In the genomic region with DNA sequence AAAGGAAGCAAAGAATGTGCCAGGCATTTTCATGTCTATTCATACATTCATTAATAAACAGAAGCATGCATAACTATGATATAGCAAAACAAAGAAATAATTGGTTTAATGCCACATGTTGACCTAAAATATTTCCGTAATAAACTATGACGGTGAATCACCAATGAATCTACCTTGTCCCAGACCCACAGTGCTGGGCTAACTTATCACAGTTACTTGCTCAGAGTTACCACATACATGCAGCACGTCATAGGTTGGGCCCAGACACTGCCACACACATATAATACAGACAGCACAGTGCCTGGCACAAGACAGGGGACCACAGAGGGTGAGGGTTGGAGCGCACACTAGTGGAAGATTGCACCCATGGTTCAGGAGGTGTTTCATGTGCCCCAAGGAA, we compare ENCODE assay signal across 11 cellular contexts.
DNase-seq lines count a peak whose midpoint lies in the region; ATAC-seq and TF ChIP-seq lines count a peak whose summit lies in the region.
"Had no signal": no experiment of that assay in that cellular context is flagged by ENCODE, and none has a peak within 500 bp of the region (broad histone marks: within the 10 kb centered on the region; RNA-seq: fewer than 3 reads in every experiment).

No MANE protein-coding gene starts in this region.

- H3K9me3 Mint-ChIP-seq in stimulated activated effector memory CD8-positive, alpha-beta T cell treated with anti-CD3 and anti-CD28 coated beads, Interleukin-12 subunit alpha, Interleukin-12 subunit beta, amount 100 ng/mL, for 72 hours: no peaks in the 10 kb centered on the region
- H3K9me3 Mint-ChIP-seq: CD4-positive, alpha-beta T cell had no signal

- H3K9me2 ChIP-seq in OCI-LY1 (ENCODE audit: low read depth, low read length): no peaks in the 10 kb centered on the region

- H3F3A ChIP-seq in OCI-LY1 (ENCODE audit: insufficient read depth, low read length): 0 out of 2 replicates have a peak, but pooled peaks cover 3% of the 10 kb centered on the region

- no peaks in the 10 kb centered on the region for H3K4me1 Mint-ChIP-seq in stimulated activated effector memory CD8-positive, alpha-beta T cell treated with anti-CD3 and anti-CD28 coated beads, Interleukin-12 subunit alpha, Interleukin-12 subunit beta, amount 100 ng/mL, for 72 hours
- H3K4me1 Mint-ChIP-seq: B cell had no signal

- ATAC-seq in stimulated activated effector memory CD8-positive, alpha-beta T cell treated with anti-CD3 and anti-CD28 coated beads, Interleukin-12 subunit alpha, Interleukin-12 subunit beta, amount 100 ng/mL, for 72 hours: no peak
- ATAC-seq in HG02840 (IDR thresholded peaks at IDR 0.05; ENCODE audit: low FRiP score, unreplicated experiment): no peak

- peak overlapping the region; percentile 11 for H3K27ac ChIP-seq in OCI-LY1 (ENCODE audit: low read depth, low read length, poor library complexity, severe bottlenecking)

- peak overlapping the region; percentile 48 for H3K27ac Mint-ChIP-seq in stimulated activated effector memory CD8-positive, alpha-beta T cell treated with anti-CD3 and anti-CD28 coated beads, Interleukin-12 subunit alpha, Interleukin-12 subunit beta, amount 100 ng/mL, for 72 hours
- H3K27ac Mint-ChIP-seq: B cell; CD4-positive, alpha-beta T cell had no signal

- H3K4me3 Mint-ChIP-seq in stimulated activated effector memory CD8-positive, alpha-beta T cell treated with anti-CD3 and anti-CD28 coated beads, Interleukin-12 subunit alpha, Interleukin-12 subunit beta, amount 100 ng/mL, for 72 hours: no peak overlapping the region
- H3K4me3 Mint-ChIP-seq: B cell; CD4-positive, alpha-beta T cell had no signal

- H3K4me2 ChIP-seq in OCI-LY1 (ENCODE audit: low read length): no peak overlapping the region

- peak; percentile 29 for DNase-seq in HCEC 1CT
- DNase-seq in epithelial cell of esophagus (ENCODE audit: low read depth): peak; percentile 15
- no peak for DNase-seq in stimulated activated effector memory CD8-positive, alpha-beta T cell treated with anti-CD3 and anti-CD28 coated beads, Interleukin-12 subunit alpha, Interleukin-12 subunit beta, amount 100 ng/mL, for 72 hours (ENCODE audit: low spot score in 2 of 2)
- DNase-seq in stimulated activated CD4-positive, alpha-beta T cell treated with anti-CD3 and anti-CD28 coated beads, Interleukin-12 subunit alpha, Interleukin-12 subunit beta, amount 100 ng/mL, for 4 hours: no peak
- DNase-seq in foreskin melanocyte: no peak
- DNase-seq: DMS79 had no signal

- no peak overlapping the region for H3K9ac ChIP-seq in OCI-LY1 (ENCODE audit: low read length)

- no peaks in the 10 kb centered on the region for H3K79me2 ChIP-seq in OCI-LY1 (ENCODE audit: insufficient read depth, low read length)

- H3K36me3 ChIP-seq in OCI-LY1 (ENCODE audit: insufficient read depth, low read length): peaks cover 93% of the 10 kb centered on the region
- H3K36me3 ChIP-seq: HAP-1 had no signal

- H3K4me1 ChIP-seq in OCI-LY1 (ENCODE audit: insufficient read depth, low read length, severe bottlenecking): no peaks in the 10 kb centered on the region
- H3K4me1 ChIP-seq: HAP-1 had no signal

- H4K20me1 ChIP-seq in OCI-LY1 (ENCODE audit: insufficient read depth, low read length): no peaks in the 10 kb centered on the region

- TF ChIP-seq CTCF in OCI-LY1 (IDR thresholded peaks at IDR 0.05; ENCODE audit: low read length) (no peak), epithelial cell of esophagus (IDR thresholded peaks at IDR 0.05; ENCODE audit: insufficient read depth, low read depth, low read length, missing control alignments) (no peak)

- H3K9me3 ChIP-seq in OCI-LY1 (ENCODE audit: low read length): no peaks in the 10 kb centered on the region
- H3K9me3 ChIP-seq: HAP-1 had no signal

- no peak overlapping the region for H2AFZ ChIP-seq in OCI-LY1 (ENCODE audit: low read length)

- peaks cover 17% of the 10 kb centered on the region for H3K36me3 Mint-ChIP-seq in stimulated activated effector memory CD8-positive, alpha-beta T cell treated with anti-CD3 and anti-CD28 coated beads, Interleukin-12 subunit alpha, Interleukin-12 subunit beta, amount 100 ng/mL, for 72 hours

- H3K4me3 ChIP-seq in OCI-LY1 (ENCODE audit: low read depth, low read length, poor library complexity, severe bottlenecking) (no peak overlapping the region), epithelial cell of esophagus (ENCODE audit: low read length) (no peak overlapping the region)
- H3K4me3 ChIP-seq: HAP-1 had no signal

- H3K27me3 ChIP-seq in OCI-LY1 (ENCODE audit: insufficient read depth, low read length): no peaks in the 10 kb centered on the region

Comparison
In these comparisons a context has a peak if more than half of its experiments do, and no peak if none do; other contexts are left out.
1. DNase-seq: peak in HCEC 1CT (single experiment) and epithelial cell of esophagus (single experiment); none in stimulated activated effector memory CD8-positive, alpha-beta T cell treated with anti-CD3 and anti-CD28 coated beads, Interleukin-12 subunit alpha, Interleukin-12 subunit beta, amount 100 ng/mL, for 72 hours (0 of 2), stimulated activated CD4-positive, alpha-beta T cell treated with anti-CD3 and anti-CD28 coated beads, Interleukin-12 subunit alpha, Interleukin-12 subunit beta, amount 100 ng/mL, for 4 hours (single experiment) and foreskin melanocyte (single experiment).